In the genomic region with DNA sequence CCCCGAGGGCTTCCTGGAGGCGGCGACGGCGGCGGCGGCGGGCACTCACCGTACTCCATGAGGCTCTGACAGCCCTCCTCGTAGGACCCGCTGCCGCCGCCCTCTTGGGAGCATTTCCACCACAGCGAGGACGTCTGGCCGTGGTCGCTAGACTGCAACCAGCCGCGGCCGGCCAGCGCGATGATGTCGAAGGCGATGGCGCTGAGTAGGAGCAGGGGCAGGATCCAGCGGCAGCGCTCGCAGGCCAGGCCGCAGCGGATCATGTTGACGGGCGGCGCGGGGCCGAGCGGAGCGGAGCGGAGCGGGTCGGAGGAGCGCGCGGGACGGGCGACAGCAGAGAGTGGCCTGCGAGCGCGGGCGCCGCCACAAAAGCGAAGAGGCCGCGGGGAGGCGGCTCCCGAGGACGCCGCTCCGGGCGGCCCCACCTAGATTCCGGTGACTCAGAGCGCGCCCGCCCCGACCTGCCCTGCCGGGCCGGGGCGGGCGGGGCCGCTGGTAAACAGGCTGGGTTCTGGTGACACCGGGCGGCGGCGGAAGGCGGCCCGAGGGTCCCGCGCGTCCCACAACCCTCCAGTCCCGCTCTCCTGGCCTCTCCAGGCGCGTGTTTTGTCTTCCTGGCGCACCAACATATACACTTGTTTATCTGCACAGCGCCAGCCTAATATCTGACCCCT, we compare ENCODE assay signal across 1 cellular context.
TF ChIP-seq lines count a peak whose summit lies in the region.

TSS of gene PERP (minus strand) at position 342 of the 674 bp plus-strand sequence. CDS start at position 263, 79 bp downstream.

TF ChIP-seq in HEK293, 187 proteins besides CTCF, POLR2A, EP300 and RAD21 (continued from another document and continues in another):
- TF ChIP-seq, protein P1, sequence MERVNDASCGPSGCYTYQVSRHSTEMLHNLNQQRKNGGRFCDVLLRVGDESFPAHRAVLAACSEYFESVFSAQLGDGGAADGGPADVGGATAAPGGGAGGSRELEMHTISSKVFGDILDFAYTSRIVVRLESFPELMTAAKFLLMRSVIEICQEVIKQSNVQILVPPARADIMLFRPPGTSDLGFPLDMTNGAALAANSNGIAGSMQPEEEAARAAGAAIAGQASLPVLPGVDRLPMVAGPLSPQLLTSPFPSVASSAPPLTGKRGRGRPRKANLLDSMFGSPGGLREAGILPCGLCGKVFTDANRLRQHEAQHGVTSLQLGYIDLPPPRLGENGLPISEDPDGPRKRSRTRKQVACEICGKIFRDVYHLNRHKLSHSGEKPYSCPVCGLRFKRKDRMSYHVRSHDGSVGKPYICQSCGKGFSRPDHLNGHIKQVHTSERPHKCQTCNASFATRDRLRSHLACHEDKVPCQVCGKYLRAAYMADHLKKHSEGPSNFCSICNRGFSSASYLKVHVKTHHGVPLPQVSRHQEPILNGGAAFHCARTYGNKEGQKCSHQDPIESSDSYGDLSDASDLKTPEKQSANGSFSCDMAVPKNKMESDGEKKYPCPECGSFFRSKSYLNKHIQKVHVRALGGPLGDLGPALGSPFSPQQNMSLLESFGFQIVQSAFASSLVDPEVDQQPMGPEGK (tag by site-specific recombination; IDR thresholded peaks at IDR 0.05), result no peak; the same call in 1 of the 2 replicates
- TF ChIP-seq ZSCAN16 (tag by site-specific recombination; IDR thresholded peaks at IDR 0.05) (peak; percentile 97), ZNF670 (tag by site-specific recombination; IDR thresholded peaks at IDR 0.05; ENCODE audit: low read depth) (no peak), ZBTB1 (tag by site-specific recombination; IDR thresholded peaks at IDR 0.05) (no peak), ZSCAN23 (tag by site-specific recombination; IDR thresholded peaks at IDR 0.05) (0 out of 2 replicates have a peak, but pooled peaks have one; percentile 30), KLF16 (tag by site-specific recombination; IDR thresholded peaks at IDR 0.05) (peak; percentile 58; the same call in 1 of the 2 replicates), SCRT2 (tag by site-specific recombination; IDR thresholded peaks at IDR 0.05) (no peak), ZNF701 (tag by site-specific recombination; IDR thresholded peaks at IDR 0.05) (no peak), ZNF18 (tag by site-specific recombination; IDR thresholded peaks at IDR 0.05) (no peak), ZSCAN5A (tag by site-specific recombination; IDR thresholded peaks at IDR 0.05) (peak; percentile 92), ZNF585B (tag by site-specific recombination; IDR thresholded peaks at IDR 0.05) (0 out of 2 replicates have a peak, but pooled peaks have one; percentile 4), ZNF391 (tag by site-specific recombination; IDR thresholded peaks at IDR 0.05; ENCODE audit: borderline replicate concordance, low read depth) (peak; percentile 84; the same call in 1 of the 2 replicates), ZNF514 (tag by site-specific recombination; IDR thresholded peaks at IDR 0.05) (no peak), ZNF214 (tag by site-specific recombination; IDR thresholded peaks at IDR 0.05; ENCODE audit: borderline replicate concordance) (no peak), ZNF133 (tag by site-specific recombination; IDR thresholded peaks at IDR 0.05) (0 out of 2 replicates have a peak, but pooled peaks have one; percentile 11), ZFHX2 (tag by site-specific recombination; conservative IDR thresholded peaks at IDR 0.05) (no peak), ZNF580 (tag by site-specific recombination; IDR thresholded peaks at IDR 0.05) (peak; percentile 76), INSM2 (tag by site-specific recombination; IDR thresholded peaks at IDR 0.05) (no peak; the same call in 1 of the 2 replicates), ZNF292 (tag by site-specific recombination; IDR thresholded peaks at IDR 0.05; ENCODE audit: borderline replicate concordance, low read depth) (no peak), SP3 (tag by site-specific recombination; IDR thresholded peaks at IDR 0.05) (0 out of 2 replicates have a peak, but pooled peaks have one; percentile 53), ZNF423 (tag by site-specific recombination; IDR thresholded peaks at IDR 0.05) (no peak), KLF9 (tag by site-specific recombination; IDR thresholded peaks at IDR 0.05; ENCODE audit: low read depth) (peak; percentile 19; the same call in 1 of the 2 replicates), ZNF747 (tag by site-specific recombination; IDR thresholded peaks at IDR 0.05) (no peak), ZNF623 (tag by site-specific recombination; IDR thresholded peaks at IDR 0.05) (no peak), ZNF645 (tag by site-specific recombination; IDR thresholded peaks at IDR 0.05) (no peak), ZNF433 (tag by site-specific recombination; IDR thresholded peaks at IDR 0.05; ENCODE audit: low read depth) (no peak), MEIS1 (CRISPR knock-in tag; IDR thresholded peaks at IDR 0.05; ENCODE audit: borderline replicate concordance) (peak; percentile 40; the same call in 1 of the 2 replicates), TSHZ1 (tag by site-specific recombination; IDR thresholded peaks at IDR 0.05; ENCODE audit: borderline replicate concordance) (no peak), ZNF2 (tag by site-specific recombination; IDR thresholded peaks at IDR 0.05) (0 out of 2 replicates have a peak, but pooled peaks have one; percentile 77), ZNF335 (tag by site-specific recombination; conservative IDR thresholded peaks at IDR 0.05) (no peak; the same call in 1 of the 2 replicates), ZNF404 (tag by site-specific recombination; IDR thresholded peaks at IDR 0.05) (no peak), ZNF621 (tag by site-specific recombination; IDR thresholded peaks at IDR 0.05) (no peak), RBAK (tag by site-specific recombination; IDR thresholded peaks at IDR 0.05) (no peak), ZNF677 (tag by site-specific recombination; IDR thresholded peaks at IDR 0.05) (no peak)
- TF ChIP-seq, protein P2, sequence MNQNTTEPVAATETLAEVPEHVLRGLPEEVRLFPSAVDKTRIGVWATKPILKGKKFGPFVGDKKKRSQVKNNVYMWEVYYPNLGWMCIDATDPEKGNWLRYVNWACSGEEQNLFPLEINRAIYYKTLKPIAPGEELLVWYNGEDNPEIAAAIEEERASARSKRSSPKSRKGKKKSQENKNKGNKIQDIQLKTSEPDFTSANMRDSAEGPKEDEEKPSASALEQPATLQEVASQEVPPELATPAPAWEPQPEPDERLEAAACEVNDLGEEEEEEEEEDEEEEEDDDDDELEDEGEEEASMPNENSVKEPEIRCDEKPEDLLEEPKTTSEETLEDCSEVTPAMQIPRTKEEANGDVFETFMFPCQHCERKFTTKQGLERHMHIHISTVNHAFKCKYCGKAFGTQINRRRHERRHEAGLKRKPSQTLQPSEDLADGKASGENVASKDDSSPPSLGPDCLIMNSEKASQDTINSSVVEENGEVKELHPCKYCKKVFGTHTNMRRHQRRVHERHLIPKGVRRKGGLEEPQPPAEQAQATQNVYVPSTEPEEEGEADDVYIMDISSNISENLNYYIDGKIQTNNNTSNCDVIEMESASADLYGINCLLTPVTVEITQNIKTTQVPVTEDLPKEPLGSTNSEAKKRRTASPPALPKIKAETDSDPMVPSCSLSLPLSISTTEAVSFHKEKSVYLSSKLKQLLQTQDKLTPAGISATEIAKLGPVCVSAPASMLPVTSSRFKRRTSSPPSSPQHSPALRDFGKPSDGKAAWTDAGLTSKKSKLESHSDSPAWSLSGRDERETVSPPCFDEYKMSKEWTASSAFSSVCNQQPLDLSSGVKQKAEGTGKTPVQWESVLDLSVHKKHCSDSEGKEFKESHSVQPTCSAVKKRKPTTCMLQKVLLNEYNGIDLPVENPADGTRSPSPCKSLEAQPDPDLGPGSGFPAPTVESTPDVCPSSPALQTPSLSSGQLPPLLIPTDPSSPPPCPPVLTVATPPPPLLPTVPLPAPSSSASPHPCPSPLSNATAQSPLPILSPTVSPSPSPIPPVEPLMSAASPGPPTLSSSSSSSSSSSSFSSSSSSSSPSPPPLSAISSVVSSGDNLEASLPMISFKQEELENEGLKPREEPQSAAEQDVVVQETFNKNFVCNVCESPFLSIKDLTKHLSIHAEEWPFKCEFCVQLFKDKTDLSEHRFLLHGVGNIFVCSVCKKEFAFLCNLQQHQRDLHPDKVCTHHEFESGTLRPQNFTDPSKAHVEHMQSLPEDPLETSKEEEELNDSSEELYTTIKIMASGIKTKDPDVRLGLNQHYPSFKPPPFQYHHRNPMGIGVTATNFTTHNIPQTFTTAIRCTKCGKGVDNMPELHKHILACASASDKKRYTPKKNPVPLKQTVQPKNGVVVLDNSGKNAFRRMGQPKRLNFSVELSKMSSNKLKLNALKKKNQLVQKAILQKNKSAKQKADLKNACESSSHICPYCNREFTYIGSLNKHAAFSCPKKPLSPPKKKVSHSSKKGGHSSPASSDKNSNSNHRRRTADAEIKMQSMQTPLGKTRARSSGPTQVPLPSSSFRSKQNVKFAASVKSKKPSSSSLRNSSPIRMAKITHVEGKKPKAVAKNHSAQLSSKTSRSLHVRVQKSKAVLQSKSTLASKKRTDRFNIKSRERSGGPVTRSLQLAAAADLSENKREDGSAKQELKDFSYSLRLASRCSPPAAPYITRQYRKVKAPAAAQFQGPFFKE (tag by site-specific recombination; IDR thresholded peaks at IDR 0.05; ENCODE audit: borderline replicate concordance), result no peak
- TF ChIP-seq, protein P3, sequence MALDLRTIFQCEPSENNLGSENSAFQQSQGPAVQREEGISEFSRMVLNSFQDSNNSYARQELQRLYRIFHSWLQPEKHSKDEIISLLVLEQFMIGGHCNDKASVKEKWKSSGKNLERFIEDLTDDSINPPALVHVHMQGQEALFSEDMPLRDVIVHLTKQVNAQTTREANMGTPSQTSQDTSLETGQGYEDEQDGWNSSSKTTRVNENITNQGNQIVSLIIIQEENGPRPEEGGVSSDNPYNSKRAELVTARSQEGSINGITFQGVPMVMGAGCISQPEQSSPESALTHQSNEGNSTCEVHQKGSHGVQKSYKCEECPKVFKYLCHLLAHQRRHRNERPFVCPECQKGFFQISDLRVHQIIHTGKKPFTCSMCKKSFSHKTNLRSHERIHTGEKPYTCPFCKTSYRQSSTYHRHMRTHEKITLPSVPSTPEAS (tag by site-specific recombination; IDR thresholded peaks at IDR 0.05), result 0 out of 2 replicates have a peak, but pooled peaks have one; percentile 28
